30 cellular contexts compared by ENCODE assay signal in genomic region chr13:27971236-27971645, GRCh38. TPM values are rescaled to one million over a fixed set of nuclear protein-coding genes. Genes with fewer than 3 reads are reported as not detected.
DNase-seq lines count a peak whose midpoint lies in the region; ATAC-seq, FAIRE-seq and TF ChIP-seq lines count a peak whose summit lies in the region.
"Had no signal": no experiment of that assay in that cellular context is flagged by ENCODE, and none has a peak within 500 bp of the region (broad histone marks: within the 10 kb centered on the region; RNA-seq: fewer than 3 reads in every experiment).

No MANE protein-coding gene starts in this region.

- no peak for ATAC-seq in GM19467 (IDR thresholded peaks at IDR 0.05; ENCODE audit: unreplicated experiment)
- ATAC-seq: activated naive CD8-positive, alpha-beta T cell treated with anti-CD3 and anti-CD28 coated beads, Interleukin-2, amount 50 U/mL, for 24 hours; heart left ventricle had no signal

- H3K79me1 ChIP-seq in H9 (ENCODE audit: insufficient read depth, low read depth, low read length, poor library complexity, severe bottlenecking) (no peaks in the 10 kb centered on the region), H1 (ENCODE audit: low read depth, low read length) (no peaks in the 10 kb centered on the region), mesendoderm (ENCODE audit: low read length) (no peaks in the 10 kb centered on the region)

- no peak overlapping the region for H2BK120ac ChIP-seq in H9 (ENCODE audit: low read depth, low read length, poor library complexity, severe bottlenecking)
- no peak overlapping the region for H2BK120ac ChIP-seq in H1 (replicated peaks; ENCODE audit: low read depth, low read length)
- no peak overlapping the region for H2BK120ac ChIP-seq in mesendoderm (ENCODE audit: low read depth, low read length)

- H3K18ac ChIP-seq in H9 (ENCODE audit: insufficient read length, low read depth, low read length) (no peak overlapping the region), H1 (ENCODE audit: extremely low read depth, low read length) (no peak overlapping the region), mesendoderm (ENCODE audit: low read length) (no peak overlapping the region)

- H4K20me1 ChIP-seq in H9 (ENCODE audit: control insufficient read depth, insufficient read depth, insufficient read length) (peaks cover 4% of the 10 kb centered on the region), H1 (replicated peaks in 1 of 2; ENCODE audit: control insufficient read depth in 1 of 2, insufficient read depth in 2 of 2, low read length in 2 of 2) (peaks cover 22 to 42% of the 10 kb centered on the region in 2 experiments)

- H3K4me3 ChIP-seq in H1 (ENCODE audit: extremely low read depth in 1 of 4, insufficient read depth in 2 of 4, low read depth in 3 of 4, low read length in 4 of 4), result peak overlapping the region in 1 of 4 experiments; percentile 13; a peak in 3 of 8 replicates
- no peak overlapping the region for H3K4me3 ChIP-seq in mesendoderm (ENCODE audit: low read length)
- H3K4me3 ChIP-seq in rectal smooth muscle tissue (ENCODE audit: low read length), result peak overlapping the region; percentile 25
- H3K4me3 ChIP-seq: BLaER1, HAP-1, heart left ventricle, left ventricle myocardium inferior, SK-N-MC, skin epidermis had no signal

- H3K36me3 ChIP-seq in H1 (ENCODE audit: control insufficient read depth in 2 of 4, insufficient read depth in 4 of 4, low read length in 3 of 4), result peaks cover 0 to 12% (median 0%) of the 10 kb centered on the region in 4 experiments; a peak in 1 of 8 replicates
- no peaks in the 10 kb centered on the region for H3K36me3 ChIP-seq in mesendoderm (ENCODE audit: control insufficient read depth, insufficient read depth, low read length)
- H3K36me3 ChIP-seq in rectal smooth muscle tissue (ENCODE audit: control insufficient read depth, insufficient read depth, low read length), result no peaks in the 10 kb centered on the region
- H3K36me3 ChIP-seq: BLaER1, HAP-1, heart left ventricle, left ventricle myocardium inferior had no signal

- H3K4me1 ChIP-seq in H9 (ENCODE audit: insufficient read depth, low read length) (peaks cover 9% of the 10 kb centered on the region), H1 (replicated peaks in 1 of 4; ENCODE audit: control insufficient read depth in 3 of 4, insufficient read depth in 4 of 4, low read length in 3 of 4) (peaks cover 7 to 52% (median 34%) of the 10 kb centered on the region in 4 experiments), mesendoderm (ENCODE audit: control insufficient read depth, low read depth, low read length) (peaks cover 7% of the 10 kb centered on the region), rectal smooth muscle tissue (ENCODE audit: control insufficient read depth, insufficient read depth, low read length) (no peaks in the 10 kb centered on the region)
- H3K4me1 ChIP-seq: BLaER1 had no signal

- H3K4me2 ChIP-seq in H9 (ENCODE audit: insufficient read depth, insufficient read length, low read length) (peak overlapping the region; percentile 17), H1 (ENCODE audit: insufficient read depth in 1 of 2, low read depth in 2 of 2, low read length in 2 of 2) (peak overlapping the region; percentile 42 to 51), mesendoderm (ENCODE audit: low read length) (peak overlapping the region; percentile 35)
- H3K4me2 ChIP-seq: BLaER1 had no signal

- no peak; a peak in 1 of 4 replicates for TF ChIP-seq RAD21 in H1 (IDR thresholded peaks at IDR 0.05 in 1 of 2, conservative IDR thresholded peaks at IDR 0.05 in 1 of 2; ENCODE audit: low read depth in 2 of 2, low read length in 2 of 2)

- H3K9me3 ChIP-seq in H9 (ENCODE audit: control insufficient read depth, low read depth, low read length) (no peaks in the 10 kb centered on the region), H1 (ENCODE audit: insufficient read depth in 2 of 2, low read depth in 1 of 2, low read length in 1 of 2) (no peaks in the 10 kb centered on the region)
- H3K9me3 ChIP-seq: HAP-1, heart left ventricle, left ventricle myocardium inferior had no signal

- no CpG with 5 or more reads among the region's 13 CpGs for WGBS in H9 (ENCODE audit: extremely low coverage, insufficient read length, low lambda C conversion rate)
- 1% methylated on average over 12 of the region's 13 CpGs; no CpG with 5 or more reads in 1 of the 2 experiments for WGBS in H1 (ENCODE audit: extremely low coverage in 1 of 2, insufficient coverage in 1 of 2, insufficient read length in 1 of 2, insufficient replicate concordance in 2 of 2, low coverage in 1 of 2, low lambda C conversion rate in 2 of 2, missing lambda C conversion rate in 1 of 2), 2 experiments
- no CpG with 5 or more reads among the region's 13 CpGs for WGBS in mesendoderm (ENCODE audit: extremely low coverage, insufficient coverage, low lambda C conversion rate)

- DNase-seq in H9 (peak; percentile 89), H1 (ENCODE audit: low read depth in 1 of 2, low spot score in 2 of 2) (peak in 1 of 2 experiments; percentile 84), mesendoderm (peak; percentile 94), ureter (ENCODE audit: low spot score) (no peak), glutamatergic neuron (no peak)
- DNase-seq: activated CD4-positive, alpha-beta T cell treated with anti-CD3 and anti-CD28 coated beads, Interleukin-2, amount 10 ng/mL, durations not matched to agents 7 days and 5 days; activated naive CD8-positive, alpha-beta T cell treated with anti-CD3 and anti-CD28 coated beads, Interleukin-2, amount 50 U/mL, for 24 hours; heart left ventricle; left ventricle myocardium inferior; NCI-H1048; NCI-H2029; NCI-H2227 treated with DMSO at 0.1 percent for 48 hours; stimulated activated CD4-positive, alpha-beta T cell treated with anti-CD3 and anti-CD28 coated beads, Interleukin-2, amount 100 ng/mL, for 24 hours; substantia nigra had no signal

- H3K9me3 Mint-ChIP-seq in H9, result peaks cover 7 to 24% of the 10 kb centered on the region in 2 experiments
- H3K9me3 Mint-ChIP-seq in glutamatergic neuron (ENCODE audit: unreplicated experiment), result peaks cover 23% of the 10 kb centered on the region
- H3K9me3 Mint-ChIP-seq: activated CD4-positive, alpha-beta T cell treated with anti-CD3 and anti-CD28 coated beads, Interleukin-2, amount 10 ng/mL, durations not matched to agents 7 days and 5 days; activated naive CD8-positive, alpha-beta T cell treated with anti-CD3 and anti-CD28 coated beads, Interleukin-2, amount 50 U/mL, for 24 hours; central memory CD8-positive, alpha-beta T cell had no signal

- H2BK15ac ChIP-seq in H9 (ENCODE audit: low read depth, low read length), result no peak overlapping the region
- H2BK15ac ChIP-seq in H1 (ENCODE audit: low read length), result no peak overlapping the region
- no peak overlapping the region for H2BK15ac ChIP-seq in mesendoderm (replicated peaks; ENCODE audit: low read depth)

- H3K23me2 ChIP-seq in H9 (ENCODE audit: insufficient read length, low read depth, low read length, poor library complexity, severe bottlenecking), result no peaks in the 10 kb centered on the region
- H3K23me2 ChIP-seq in H1 (ENCODE audit: low read depth, low read length), result peaks cover 5% of the 10 kb centered on the region; the same call in 1 of the 2 replicates

- H3K27ac ChIP-seq in H9 (ENCODE audit: insufficient read length, low read depth, low read length) (no peak overlapping the region), H1 (ENCODE audit: low read depth, low read length) (no peak overlapping the region), mesendoderm (ENCODE audit: low read depth, low read length) (no peak overlapping the region), rectal smooth muscle tissue (ENCODE audit: low read depth, low read length) (no peak overlapping the region)
- H3K27ac ChIP-seq: BLaER1, heart left ventricle, left ventricle myocardium inferior, RWPE1, SK-N-MC, skin epidermis, VCaP had no signal

- H4K8ac ChIP-seq in H9 (replicated peaks; ENCODE audit: insufficient read length, low read depth, low read length) (no peak overlapping the region), H1 (ENCODE audit: extremely low read depth, insufficient read depth, low read length) (peak overlapping the region; percentile 72; the same call in 1 of the 2 replicates), mesendoderm (ENCODE audit: low read depth, low read length) (no peak overlapping the region)

- H3K4ac ChIP-seq in H9 (ENCODE audit: low read depth, low read length) (no peak overlapping the region), H1 (replicated peaks; ENCODE audit: insufficient read length, low read depth, low read length) (peak overlapping the region; percentile 69), mesendoderm (ENCODE audit: low read depth, low read length) (no peak overlapping the region)

- no peak for TF ChIP-seq CTCF in H9 (conservative IDR thresholded peaks at IDR 0.05)
- no peak for TF ChIP-seq CTCF in H1 (IDR thresholded peaks at IDR 0.05; ENCODE audit: control extremely low read depth in 1 of 3, insufficient read depth in 1 of 3, low read depth in 1 of 3, low read length in 3 of 3)
- no peak for TF ChIP-seq CTCF in glutamatergic neuron (IDR thresholded peaks at IDR 0.05; ENCODE audit: partially characterized antibody, unreplicated experiment)

- peaks cover 100% of the 10 kb centered on the region for H3K27me3 Mint-ChIP-seq in H9 (ENCODE audit: low read depth)
- peaks cover 47% of the 10 kb centered on the region for H3K27me3 Mint-ChIP-seq in glutamatergic neuron (ENCODE audit: unreplicated experiment)

- H3K4me3 Mint-ChIP-seq in H9 (peak overlapping the region in 1 of 2 experiments; percentile 60; a peak in 2 of 5 replicates), glutamatergic neuron (ENCODE audit: unreplicated experiment) (no peak overlapping the region)
- H3K4me3 Mint-ChIP-seq: activated CD4-positive, alpha-beta T cell treated with anti-CD3 and anti-CD28 coated beads, Interleukin-2, amount 10 ng/mL, durations not matched to agents 7 days and 5 days; activated naive CD8-positive, alpha-beta T cell treated with anti-CD3 and anti-CD28 coated beads, Interleukin-2, amount 50 U/mL, for 24 hours; central memory CD8-positive, alpha-beta T cell had no signal

- no peak overlapping the region for H3K9ac ChIP-seq in H9 (ENCODE audit: extremely low read depth, insufficient read length, low read length)
- H3K9ac ChIP-seq in H1 (replicated peaks in 1 of 4; ENCODE audit: extremely low read depth in 1 of 4, low read depth in 3 of 4, low read length in 3 of 4), result no peak overlapping the region
- H3K9ac ChIP-seq in mesendoderm (ENCODE audit: low read length), result peak overlapping the region; percentile 24
- H3K9ac ChIP-seq in rectal smooth muscle tissue (ENCODE audit: low read length), result no peak overlapping the region
- H3K9ac ChIP-seq: BLaER1 had no signal

- H3K23ac ChIP-seq in H9 (ENCODE audit: insufficient read length, low read depth, low read length), result no peak overlapping the region
- no peak overlapping the region for H3K23ac ChIP-seq in H1 (ENCODE audit: insufficient read length)
- no peak overlapping the region for H3K23ac ChIP-seq in mesendoderm (ENCODE audit: low read length)

- H3K4me1 Mint-ChIP-seq in H9, result peaks cover 26 to 37% of the 10 kb centered on the region in 2 experiments
- peaks cover 22% of the 10 kb centered on the region for H3K4me1 Mint-ChIP-seq in glutamatergic neuron (ENCODE audit: low read depth, unreplicated experiment)

- H3K27ac Mint-ChIP-seq in H9 (peak overlapping the region in 1 of 3 experiments; percentile 78; a peak in 1 of 7 replicates), glutamatergic neuron (ENCODE audit: unreplicated experiment) (no peak overlapping the region)
- H3K27ac Mint-ChIP-seq: activated CD4-positive, alpha-beta T cell treated with anti-CD3 and anti-CD28 coated beads, Interleukin-2, amount 10 ng/mL, durations not matched to agents 7 days and 5 days; activated naive CD8-positive, alpha-beta T cell treated with anti-CD3 and anti-CD28 coated beads, Interleukin-2, amount 50 U/mL, for 24 hours had no signal

- H2BK20ac ChIP-seq in H9 (ENCODE audit: low read depth, low read length, poor library complexity, severe bottlenecking) (no peak overlapping the region), H1 (ENCODE audit: low read length) (no peak overlapping the region; the same call in 1 of the 2 replicates)

- TF ChIP-seq POLR2A in H1 (IDR thresholded peaks at IDR 0.05; ENCODE audit: control extremely low read depth in 1 of 2, low read depth in 2 of 2, low read length in 2 of 2), result no peak

- FAIRE-seq in H1 (lab: Jason Lieb, UNC), result peak; percentile 39
- FAIRE-seq: GM12892, urothelium cell line had no signal

- no peak overlapping the region for H3K56ac ChIP-seq in H9 (ENCODE audit: insufficient read length, low read depth, low read length)
- H3K56ac ChIP-seq in H1 (replicated peaks; ENCODE audit: insufficient read length, low read depth, low read length), result no peak overlapping the region
- peak overlapping the region; percentile 65 for H3K56ac ChIP-seq in mesendoderm (ENCODE audit: low read length)

- TF ChIP-seq EP300 in H1 (IDR thresholded peaks at IDR 0.05; ENCODE audit: borderline replicate concordance in 1 of 2, low read depth in 2 of 2, low read length in 2 of 2), result no peak

- H2AK5ac ChIP-seq in H9 (ENCODE audit: insufficient read length, low read length) (no peak overlapping the region), H1 (ENCODE audit: low read depth, low read length) (0 out of 2 replicates have a peak overlapping the region, but pooled peaks have one; percentile 79), mesendoderm (ENCODE audit: low read length) (no peak overlapping the region)

- CTCF ChIA-PET in H1 (lab: Charles Lee; ENCODE audit: partially characterized antibody), result interaction anchor here (0.6 to 20.5 kb wide), 14 partner anchors 3 to 609 kb away, joined by 3 to 283 read pairs (median 4); partner anchors contain the start of genes CDX2, GSX1 and URAD

- H3K27me3 ChIP-seq in H9 (ENCODE audit: insufficient read depth, low read length) (peaks cover 98% of the 10 kb centered on the region), H1 (replicated peaks in 1 of 4; ENCODE audit: control insufficient read depth in 3 of 4, extremely low read depth in 1 of 4, insufficient read depth in 3 of 4, low read length in 3 of 4) (peaks cover 93 to 100% (median 99%) of the 10 kb centered on the region in 4 experiments), mesendoderm (ENCODE audit: insufficient read depth, low read length, poor library complexity) (peaks cover 69% of the 10 kb centered on the region), rectal smooth muscle tissue (ENCODE audit: control insufficient read depth, insufficient read depth, low read length) (peaks cover 25% of the 10 kb centered on the region)

- H2AFZ ChIP-seq in H9 (ENCODE audit: low read length) (no peak overlapping the region), H1 (ENCODE audit: low read length) (no peak overlapping the region)

- H3K14ac ChIP-seq in H9 (ENCODE audit: insufficient read depth, low read length) (no peak overlapping the region), H1 (ENCODE audit: insufficient read length) (no peak overlapping the region)

- H4K91ac ChIP-seq in H9 (ENCODE audit: insufficient read length, low read depth, low read length), result no peak overlapping the region
- no peak overlapping the region for H4K91ac ChIP-seq in H1 (replicated peaks; ENCODE audit: insufficient read length, low read length)

- H2BK5ac ChIP-seq in H9 (ENCODE audit: insufficient read length, low read length) (no peak overlapping the region), H1 (ENCODE audit: low read depth, low read length) (peak overlapping the region; percentile 4; the same call in 1 of the 2 replicates), mesendoderm (ENCODE audit: low read length) (no peak overlapping the region)

- H3T11ph ChIP-seq in H9 (ENCODE audit: low read length), result no peak overlapping the region

- H4K5ac ChIP-seq in H9 (ENCODE audit: insufficient read length, low read depth, low read length) (no peak overlapping the region), H1 (ENCODE audit: insufficient read length, low read depth, low read length) (no peak overlapping the region), mesendoderm (ENCODE audit: low read length) (no peak overlapping the region)

- H3K79me2 ChIP-seq in H9 (ENCODE audit: insufficient read depth, low read length), result no peaks in the 10 kb centered on the region
- no peaks in the 10 kb centered on the region for H3K79me2 ChIP-seq in H1 (ENCODE audit: control insufficient read depth in 1 of 2, insufficient read depth in 2 of 2, low read length in 2 of 2)
- no peaks in the 10 kb centered on the region for H3K79me2 ChIP-seq in mesendoderm (ENCODE audit: control insufficient read depth, insufficient read depth, low read length)

- POLR2A ChIA-PET in H1 (lab: Charles Lee; ENCODE audit: partially characterized antibody), result interaction anchor here (1.3 to 1.9 kb wide), 3 partner anchors 9 to 51 kb away, joined by 3 to 8 read pairs (median 5); partner anchors contain the start of gene PDX1

- H3K36me3 Mint-ChIP-seq in H9 (ENCODE audit: insufficient read depth in 1 of 3, low read depth in 3 of 3), result no peaks in the 10 kb centered on the region
- H3K36me3 Mint-ChIP-seq in glutamatergic neuron (ENCODE audit: unreplicated experiment), result no peaks in the 10 kb centered on the region

- H2BK12ac ChIP-seq in H9 (ENCODE audit: insufficient read length, low read depth, low read length) (no peak overlapping the region), H1 (ENCODE audit: low read depth, low read length) (peak overlapping the region; percentile 98)

RNA-seq across cellular contexts. Expression of gene CDX2, which starts 2.1 kb away (rescaled TPM):
- total RNA-seq in H9 (2021), result not detected in 2 replicates
- total RNA-seq in H1 (2021; fragmentation: NEBNext Ultra II Directional; extraction: Animal tissue kit (Norgen Biotek cat#: 25700)), result 0.09 TPM in 1 of 2 replicates, not detected in the other
- polyA plus RNA-seq in H1 (2011; rRNA removed), result not detected in 2 replicates
- polyA plus RNA-seq in H1 (2011; cell fraction: cytosol; rRNA removed), result not detected
- polyA plus RNA-seq in H1 (2011; cell fraction: nucleus; rRNA removed), result 0.03 TPM
- 0.04 to 0.08 TPM (median 0.05 TPM) in 3 of 4 replicates, not detected in the other for polyA plus RNA-seq in H1 (2012, experiment 1 of 2)
- 0.13 TPM for polyA plus RNA-seq in H1 (2012, experiment 2 of 2)
- polyA plus RNA-seq in H1 (2013, experiment 1 of 2), result 0.06 TPM
- polyA plus RNA-seq in H1 (2013, experiment 2 of 2), result 0.17 TPM
- 0.06 TPM in 1 of 2 replicates, not detected in the other for polyA minus RNA-seq in H1 (2011; rRNA and poly(A)+ RNA removed)
- polyA minus RNA-seq in H1 (2011; cell fraction: cytosol; rRNA and poly(A)+ RNA removed), result not detected
- polyA minus RNA-seq in H1 (2011; cell fraction: nucleus; rRNA and poly(A)+ RNA removed), result not detected
- 1.7 TPM for polyA plus RNA-seq in mesendoderm (2013, experiment 1 of 2)
- polyA plus RNA-seq in mesendoderm (2013, experiment 2 of 2), result 1.8 TPM
- total RNA-seq in ureter, result not detected
- 1.1 TPM for total RNA-seq in glutamatergic neuron (ENCODE audit: unreplicated experiment)
- total RNA-seq: activated CD4-positive, alpha-beta T cell treated with anti-CD3 and anti-CD28 coated beads, Interleukin-2, amount 10 ng/mL, durations not matched to agents 7 days and 5 days; dermis microvascular lymphatic vessel endothelial cell; epithelial cell of proximal tubule; heart left ventricle; left ventricle myocardium inferior; pulmonary artery endothelial cell; T-helper 2 cell treated with Interferon-gamma antibody and Interleukin-4, amounts not matched to agents 100 ng/mL and 5 ng/mL, for 36 hours had no signal
- polyA plus RNA-seq: heart left ventricle had no signal

RNA-seq across cellular contexts. Expression of gene URAD, which starts 17.3 kb away (rescaled TPM):
- total RNA-seq in H9 (2021), result not detected in 2 replicates
- not detected in 2 replicates for total RNA-seq in H1 (2021; fragmentation: NEBNext Ultra II Directional; extraction: Animal tissue kit (Norgen Biotek cat#: 25700))
- not detected in 2 replicates for polyA plus RNA-seq in H1 (2011; rRNA removed)
- polyA plus RNA-seq in H1 (2011; cell fraction: cytosol; rRNA removed), result not detected
- not detected for polyA plus RNA-seq in H1 (2011; cell fraction: nucleus; rRNA removed)
- not detected in 4 replicates for polyA plus RNA-seq in H1 (2012, experiment 1 of 2)
- not detected for polyA plus RNA-seq in H1 (2012, experiment 2 of 2)
- not detected for polyA plus RNA-seq in H1 (2013, experiment 1 of 2)
- not detected for polyA plus RNA-seq in H1 (2013, experiment 2 of 2)
- not detected in 2 replicates for polyA minus RNA-seq in H1 (2011; rRNA and poly(A)+ RNA removed)
- not detected for polyA minus RNA-seq in H1 (2011; cell fraction: cytosol; rRNA and poly(A)+ RNA removed)
- polyA minus RNA-seq in H1 (2011; cell fraction: nucleus; rRNA and poly(A)+ RNA removed), result not detected
- polyA plus RNA-seq in mesendoderm (2013, experiment 1 of 2), result not detected
- polyA plus RNA-seq in mesendoderm (2013, experiment 2 of 2), result 0.04 TPM
- not detected for total RNA-seq in ureter
- not detected for total RNA-seq in glutamatergic neuron (ENCODE audit: unreplicated experiment)
- total RNA-seq: activated CD4-positive, alpha-beta T cell treated with anti-CD3 and anti-CD28 coated beads, Interleukin-2, amount 10 ng/mL, durations not matched to agents 7 days and 5 days; dermis microvascular lymphatic vessel endothelial cell; epithelial cell of proximal tubule; heart left ventricle; left ventricle myocardium inferior; mucosa of gallbladder; pulmonary artery endothelial cell; T-helper 2 cell treated with Interferon-gamma antibody and Interleukin-4, amounts not matched to agents 100 ng/mL and 5 ng/mL, for 36 hours had no signal
- polyA plus RNA-seq: heart left ventricle had no signal

RNA-seq across cellular contexts. Expression of gene PDX1, which starts 51.4 kb away (rescaled TPM):
- total RNA-seq in H9 (2021) (not detected in 2 replicates), ureter (not detected), glutamatergic neuron (ENCODE audit: unreplicated experiment) (not detected)
- not detected in 2 replicates for total RNA-seq in H1 (2021; fragmentation: NEBNext Ultra II Directional; extraction: Animal tissue kit (Norgen Biotek cat#: 25700))
- not detected in 2 replicates for polyA plus RNA-seq in H1 (2011; rRNA removed)
- not detected for polyA plus RNA-seq in H1 (2011; cell fraction: cytosol; rRNA removed)
- not detected for polyA plus RNA-seq in H1 (2011; cell fraction: nucleus; rRNA removed)
- not detected in 4 replicates for polyA plus RNA-seq in H1 (2012, experiment 1 of 2)
- polyA plus RNA-seq in H1 (2012, experiment 2 of 2), result not detected
- not detected for polyA plus RNA-seq in H1 (2013, experiment 1 of 2)
- polyA plus RNA-seq in H1 (2013, experiment 2 of 2), result not detected
- polyA minus RNA-seq in H1 (2011; rRNA and poly(A)+ RNA removed), result not detected in 2 replicates
- polyA minus RNA-seq in H1 (2011; cell fraction: cytosol; rRNA and poly(A)+ RNA removed), result not detected
- polyA minus RNA-seq in H1 (2011; cell fraction: nucleus; rRNA and poly(A)+ RNA removed), result not detected
- not detected for polyA plus RNA-seq in mesendoderm (2013, experiment 1 of 2)
- polyA plus RNA-seq in mesendoderm (2013, experiment 2 of 2), result not detected
- total RNA-seq: activated CD4-positive, alpha-beta T cell treated with anti-CD3 and anti-CD28 coated beads, Interleukin-2, amount 10 ng/mL, durations not matched to agents 7 days and 5 days; dermis microvascular lymphatic vessel endothelial cell; epithelial cell of proximal tubule; heart left ventricle; left ventricle myocardium inferior; pulmonary artery endothelial cell; T-helper 2 cell treated with Interferon-gamma antibody and Interleukin-4, amounts not matched to agents 100 ng/mL and 5 ng/mL, for 36 hours had no signal
- polyA plus RNA-seq: heart left ventricle had no signal

Comparison
In these comparisons a context has a peak if more than half of its experiments do, and no peak if none do; other contexts are left out.
1. DNase-seq: peak in H9 (single experiment) and mesendoderm (single experiment); none in ureter (single experiment) and glutamatergic neuron (single experiment).
2. Peak in every context shown above with its lines, with median percentiles within 50 percentile points of each other: H3K4me2 ChIP-seq.